ENCODE assay signal across 8 cellular contexts in the genomic region with DNA sequence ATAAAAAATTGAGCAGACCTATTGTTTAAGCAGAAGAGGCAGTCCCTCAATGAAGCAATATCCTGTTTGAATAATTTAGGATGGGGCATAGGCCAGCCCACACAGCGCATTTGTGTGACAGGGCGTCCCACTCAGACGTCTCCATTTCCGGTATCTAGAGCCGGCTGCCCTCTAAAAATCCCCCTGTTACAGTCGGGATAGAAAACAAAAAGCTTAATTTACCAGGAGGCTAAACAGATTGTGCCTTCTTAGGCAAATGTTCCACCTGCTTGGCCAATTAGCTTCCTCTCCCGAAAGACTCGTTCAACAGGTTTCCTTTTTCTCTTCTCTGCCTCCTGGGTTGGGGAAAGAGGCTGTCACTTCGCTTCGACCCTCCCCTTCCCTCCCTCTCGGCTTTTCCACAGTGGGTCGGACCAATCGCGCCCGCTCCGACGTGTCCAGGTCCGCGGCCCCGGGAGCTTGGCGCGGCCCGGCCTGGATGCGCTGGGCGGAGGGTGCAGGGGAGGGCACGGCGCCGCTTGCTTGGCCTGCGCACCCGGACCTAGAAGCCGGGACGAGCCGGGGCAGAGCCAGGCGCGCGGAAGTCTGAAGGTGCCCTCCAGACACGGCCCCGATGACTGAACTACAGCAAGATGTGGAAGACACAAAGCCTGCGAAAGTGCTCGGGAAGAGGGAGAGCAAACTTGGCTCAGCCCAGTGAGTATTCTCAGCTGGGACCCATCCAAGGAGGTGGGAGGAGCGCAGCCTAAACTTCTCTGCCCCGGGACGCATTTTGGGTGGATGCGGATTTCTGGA. TPM values are rescaled to one million over a fixed set of nuclear protein-coding genes. Genes with fewer than 3 reads are reported as not detected.
DNase-seq lines count a peak whose midpoint lies in the region; ATAC-seq, FAIRE-seq and TF ChIP-seq lines count a peak whose summit lies in the region.

A gene with protein sequence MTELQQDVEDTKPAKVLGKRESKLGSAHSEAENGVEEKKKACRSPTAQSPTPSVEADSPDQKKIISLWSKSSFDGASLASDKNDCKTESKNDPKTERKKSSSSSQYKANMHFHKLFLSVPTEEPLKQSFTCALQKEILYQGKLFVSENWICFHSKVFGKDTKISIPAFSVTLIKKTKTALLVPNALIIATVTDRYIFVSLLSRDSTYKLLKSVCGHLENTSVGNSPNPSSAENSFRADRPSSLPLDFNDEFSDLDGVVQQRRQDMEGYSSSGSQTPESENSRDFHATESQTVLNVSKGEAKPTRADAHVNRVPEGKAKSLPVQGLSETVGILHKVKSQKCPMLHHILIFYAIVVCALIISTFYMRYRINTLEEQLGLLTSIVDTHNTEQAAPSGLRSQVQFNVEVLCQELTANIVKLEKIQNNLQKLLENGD (plus strand): TSS at position 416 of the 795 bp plus-strand sequence. CDS start 198 bp downstream, at position 614.

- in situ Hi-C loops in GM13976 (cut with MboI; ENCODE audit: low sequenced_read_pairs, unreplicated experiment) = no loop called here

- no peaks in the 10 kb centered on the region for H3K9me3 ChIP-seq in keratinocyte (ENCODE audit: control insufficient read depth, low read depth, low read length)

- peak; percentile 76 for DNase-seq in GM13976 (ENCODE audit: low spot score)
- DNase-seq in NCI-H2029 (lab: John Stamatoyannopoulos, UW) = peak; percentile 95
- DNase-seq in activated CD4-positive, alpha-beta T cell treated with anti-CD3 and anti-CD28 coated beads for 1 hour = peak; percentile 38
- DNase-seq in cerebellum (ENCODE audit: low spot score) = peak; percentile 19
- DNase-seq in keratinocyte (ENCODE audit: low read depth, low spot score) = no peak
- peak; percentile 41 to 59 (median 48) for DNase-seq in stimulated activated CD4-positive, alpha-beta T cell treated with anti-CD3 and anti-CD28 coated beads, Interleukin-12 subunit alpha, Interleukin-12 subunit beta, amount 100 ng/mL, for 48 hours (ENCODE audit: low read depth in 2 of 3, low spot score in 1 of 3)
- no peak for DNase-seq in NCI-H446 (lab: John Stamatoyannopoulos, UW)

- FAIRE-seq in keratinocyte (lab: Jason Lieb, UNC) = peak; percentile 85

- no peaks in the 10 kb centered on the region for H3K27me3 ChIP-seq in keratinocyte (ENCODE audit: control insufficient read depth, extremely low read depth, insufficient read depth, low read length)

- H3K36me3 ChIP-seq in keratinocyte (ENCODE audit: control insufficient read depth in 2 of 2, extremely low read depth in 1 of 2, insufficient read depth in 2 of 2, low read length in 2 of 2) = peaks cover 0 to 1% of the 10 kb centered on the region in 2 experiments

- no peaks in the 10 kb centered on the region for H3K9me1 ChIP-seq in keratinocyte (ENCODE audit: control insufficient read depth, extremely low read depth, insufficient read depth, low read length)

- peak within 1 kb of the TSS; percentile 62 to 93 (median 77) for H3K4me3 ChIP-seq in keratinocyte (ENCODE audit: control insufficient read depth in 2 of 3, extremely low read depth in 1 of 3, insufficient read depth in 2 of 3, low read depth in 1 of 3, low read length in 3 of 3)

- peak within 1 kb of the TSS; percentile 58 for H2AFZ ChIP-seq in keratinocyte (ENCODE audit: control insufficient read depth, low read length)

- peaks cover 41% of the 10 kb centered on the region for H3K79me2 ChIP-seq in keratinocyte (ENCODE audit: control insufficient read depth, insufficient read depth, low read length)

- TF ChIP-seq CTCF in GM13976 (IDR thresholded peaks at IDR 0.05; ENCODE audit: borderline replicate concordance, control extremely low read depth, extremely low read depth, insufficient read depth, missing control alignments) (no peak), keratinocyte (optimal IDR thresholded peaks at IDR 0.05 in 1 of 3, IDR thresholded peaks at IDR 0.05 in 1 of 3, conservative IDR thresholded peaks at IDR 0.05 in 1 of 3; ENCODE audit: extremely low read depth in 1 of 3, insufficient read depth in 2 of 3, low read length in 3 of 3) (no peak)

- peaks cover 15% of the 10 kb centered on the region for H3K4me1 ChIP-seq in keratinocyte (ENCODE audit: control insufficient read depth, extremely low read depth, insufficient read depth, low read length)

- H3K9ac ChIP-seq in keratinocyte (ENCODE audit: control insufficient read depth, extremely low read depth, insufficient read depth, low read length) = peak within 1 kb of the TSS; percentile 89

- dilution Hi-C loops in keratinocyte (cut with MboI; ENCODE audit: extremely low pct_ligation_motif_present, low sequenced_read_pairs) = no loop called here

- peak within 1 kb of the TSS; percentile 91 for H3K27ac ChIP-seq in keratinocyte (ENCODE audit: control insufficient read depth, insufficient read depth, low read length)

- H3K4me2 ChIP-seq in keratinocyte (ENCODE audit: control insufficient read depth, extremely low read depth, insufficient read depth, low read depth, low read length) = peak within 1 kb of the TSS; percentile 90

- H4K20me1 ChIP-seq in keratinocyte (ENCODE audit: control insufficient read depth, extremely low read depth, insufficient read depth, low read length) = no peaks in the 10 kb centered on the region

- ATAC-seq in HG02763 (IDR thresholded peaks at IDR 0.05; ENCODE audit: unreplicated experiment) = peak; percentile 81

RNA-seq across cellular contexts. Expression of the gene that starts here (rescaled TPM):
- 8.6 TPM for total RNA-seq in cerebellum
- 37.6 to 45.9 TPM (median 42.9 TPM) in 3 replicates for polyA plus RNA-seq in keratinocyte
- 62.9 TPM for polyA plus RNA-seq in keratinocyte (2011; ENCODE audit: low read depth)
- polyA plus RNA-seq in keratinocyte (2011; cell fraction: cytosol; rRNA removed) = 32.0 and 46.3 TPM in 2 replicates
- 38.5 and 43.3 TPM in 2 replicates for polyA plus RNA-seq in keratinocyte (2011; cell fraction: nucleus; rRNA removed)
- polyA plus RNA-seq in keratinocyte (2012; ENCODE audit: low replicate concordance) = 25.5 and 51.0 TPM in 2 replicates
- 6.6 to 20.9 TPM (median 16.2 TPM) in 3 replicates for polyA minus RNA-seq in keratinocyte
- 22.4 TPM for polyA minus RNA-seq in keratinocyte (2011; cell fraction: cytosol; rRNA and poly(A)+ RNA removed)
- 14.1 and 36.8 TPM in 2 replicates for polyA minus RNA-seq in keratinocyte (2011; cell fraction: nucleus; rRNA and poly(A)+ RNA removed)

Comparison
In these comparisons a context has a peak if more than half of its experiments do, and no peak if none do; other contexts are left out.
1. DNase-seq: peak in GM13976 (single experiment), NCI-H2029 (single experiment), activated CD4-positive, alpha-beta T cell treated with anti-CD3 and anti-CD28 coated beads for 1 hour (single experiment), cerebellum (single experiment) and stimulated activated CD4-positive, alpha-beta T cell treated with anti-CD3 and anti-CD28 coated beads, Interleukin-12 subunit alpha, Interleukin-12 subunit beta, amount 100 ng/mL, for 48 hours (3 of 3); none in keratinocyte (single experiment) and NCI-H446 (0 of 2).